ENCODE assay signal across 1 cellular context in genomic region chr14:49623387-49623786, GRCh38.
TF ChIP-seq lines count a peak whose summit lies in the region.

No MANE protein-coding gene starts in this region.

TF ChIP-seq in SK-N-SH, 30 proteins besides CTCF, POLR2A, EP300 and RAD21 (continued from another document):
- no peak for TF ChIP-seq CHD2 (IDR thresholded peaks at IDR 0.05; ENCODE audit: low read length, partially characterized antibody)
